1 cellular context compared by ENCODE assay signal in genomic region chr5:55172937-55173695, GRCh38.
TF ChIP-seq lines count a peak whose summit lies in the region.

Gene CDC20B (minus strand): TSS chr5:55173177. CDS start chr5:55173000, 177 bp downstream.

TF ChIP-seq in HEK293, 187 proteins besides CTCF, POLR2A, EP300 and RAD21 (continued from another document):
- no peak for TF ChIP-seq ZNF354C (tag by site-specific recombination; IDR thresholded peaks at IDR 0.05; ENCODE audit: borderline replicate concordance, low read depth)
- no peak for TF ChIP-seq TRIM28 (IDR thresholded peaks at IDR 0.05; ENCODE audit: borderline replicate concordance, low read length)
- no peak for TF ChIP-seq ZNF121 (tag by site-specific recombination; IDR thresholded peaks at IDR 0.05)
- TF ChIP-seq ZBTB48 (tag by site-specific recombination; IDR thresholded peaks at IDR 0.05): peak; percentile 74; the same call in 1 of the 2 replicates
- peak; percentile 28; the same call in 1 of the 2 replicates for TF ChIP-seq ZBTB20 (tag by site-specific recombination; IDR thresholded peaks at IDR 0.05)
- no peak for TF ChIP-seq RBAK (tag by site-specific recombination; IDR thresholded peaks at IDR 0.05)
- TF ChIP-seq ZNF561 (tag by site-specific recombination; IDR thresholded peaks at IDR 0.05; ENCODE audit: borderline replicate concordance): 0 out of 2 replicates have a peak, but pooled peaks have one; percentile 16
- 0 out of 2 replicates have a peak, but pooled peaks have one; percentile 3 for TF ChIP-seq ZNF677 (tag by site-specific recombination; IDR thresholded peaks at IDR 0.05)
- no peak; the same call in 1 of the 2 replicates for TF ChIP-seq ZBTB8A (tag by site-specific recombination; IDR thresholded peaks at IDR 0.05)
- TF ChIP-seq ZNF239 (tag by site-specific recombination; IDR thresholded peaks at IDR 0.05): no peak
- no peak for TF ChIP-seq ZNF146 (tag by site-specific recombination; IDR thresholded peaks at IDR 0.05)
- no peak for TF ChIP-seq HOXA7 (CRISPR knock-in tag; IDR thresholded peaks at IDR 0.05; ENCODE audit: borderline replicate concordance)
- TF ChIP-seq ZFHX2 (tag by site-specific recombination; conservative IDR thresholded peaks at IDR 0.05): peak; percentile 41; the same call in 1 of the 2 replicates
- peak; percentile 88 for TF ChIP-seq ZEB2 (tag by site-specific recombination; IDR thresholded peaks at IDR 0.05)
- no peak for TF ChIP-seq ZNF530 (tag by site-specific recombination; IDR thresholded peaks at IDR 0.05; ENCODE audit: low read depth)
- peak; percentile 42 for TF ChIP-seq ZXDB (tag by site-specific recombination; IDR thresholded peaks at IDR 0.05)
- TF ChIP-seq ZNF140 (tag by site-specific recombination; IDR thresholded peaks at IDR 0.05): no peak
- TF ChIP-seq ZSCAN23 (tag by site-specific recombination; IDR thresholded peaks at IDR 0.05): no peak
- no peak for TF ChIP-seq ZNF776 (tag by site-specific recombination; IDR thresholded peaks at IDR 0.05; ENCODE audit: borderline replicate concordance)
- 0 out of 2 replicates have a peak, but pooled peaks have one; percentile 14 for TF ChIP-seq ZBTB44 (tag by site-specific recombination; IDR thresholded peaks at IDR 0.05)
- TF ChIP-seq TCF7L2 (IDR thresholded peaks at IDR 0.05; ENCODE audit: borderline replicate concordance, low read depth, low read length): no peak
- TF ChIP-seq BCL6B (tag by site-specific recombination; IDR thresholded peaks at IDR 0.05): no peak
- TF ChIP-seq ZBTB26 (tag by site-specific recombination; optimal IDR thresholded peaks at IDR 0.05): peak; percentile 66
- no peak for TF ChIP-seq ZNF513 (tag by site-specific recombination; IDR thresholded peaks at IDR 0.05)
- peak; percentile 92 for TF ChIP-seq ZNF398 (tag by site-specific recombination; IDR thresholded peaks at IDR 0.05)
- peak; percentile 81 for TF ChIP-seq ZIC2 (tag by site-specific recombination; IDR thresholded peaks at IDR 0.05)
- TF ChIP-seq ZNF600 (tag by site-specific recombination; IDR thresholded peaks at IDR 0.05): peak; percentile 67
- no peak for TF ChIP-seq ZNF26 (tag by site-specific recombination; IDR thresholded peaks at IDR 0.05)
- TF ChIP-seq ZNF843 (tag by site-specific recombination; IDR thresholded peaks at IDR 0.05): no peak; the same call in 1 of the 2 replicates
- TF ChIP-seq ZNF2 (tag by site-specific recombination; IDR thresholded peaks at IDR 0.05): no peak; the same call in 1 of the 2 replicates
- TF ChIP-seq ZNF558 (tag by site-specific recombination; IDR thresholded peaks at IDR 0.05): no peak
- TF ChIP-seq ZNF654 (tag by site-specific recombination; IDR thresholded peaks at IDR 0.05; ENCODE audit: low read depth): no peak
- peak; percentile 66 for TF ChIP-seq SP3 (tag by site-specific recombination; IDR thresholded peaks at IDR 0.05)
- peak; percentile 10; the same call in 1 of the 2 replicates for TF ChIP-seq WT1 (tag by site-specific recombination; IDR thresholded peaks at IDR 0.05)
- 0 out of 2 replicates have a peak, but pooled peaks have one; percentile 8 for TF ChIP-seq IKZF3 (tag by site-specific recombination; IDR thresholded peaks at IDR 0.05)
- peak; percentile 23; the same call in 1 of the 2 replicates for TF ChIP-seq ZBTB11 (tag by site-specific recombination; conservative IDR thresholded peaks at IDR 0.05; ENCODE audit: low read depth)
TF ChIP-seq in HEK293: peak in this region for 34.
